Comparison of ENCODE assay signal across 11 cellular contexts in the genomic region with DNA sequence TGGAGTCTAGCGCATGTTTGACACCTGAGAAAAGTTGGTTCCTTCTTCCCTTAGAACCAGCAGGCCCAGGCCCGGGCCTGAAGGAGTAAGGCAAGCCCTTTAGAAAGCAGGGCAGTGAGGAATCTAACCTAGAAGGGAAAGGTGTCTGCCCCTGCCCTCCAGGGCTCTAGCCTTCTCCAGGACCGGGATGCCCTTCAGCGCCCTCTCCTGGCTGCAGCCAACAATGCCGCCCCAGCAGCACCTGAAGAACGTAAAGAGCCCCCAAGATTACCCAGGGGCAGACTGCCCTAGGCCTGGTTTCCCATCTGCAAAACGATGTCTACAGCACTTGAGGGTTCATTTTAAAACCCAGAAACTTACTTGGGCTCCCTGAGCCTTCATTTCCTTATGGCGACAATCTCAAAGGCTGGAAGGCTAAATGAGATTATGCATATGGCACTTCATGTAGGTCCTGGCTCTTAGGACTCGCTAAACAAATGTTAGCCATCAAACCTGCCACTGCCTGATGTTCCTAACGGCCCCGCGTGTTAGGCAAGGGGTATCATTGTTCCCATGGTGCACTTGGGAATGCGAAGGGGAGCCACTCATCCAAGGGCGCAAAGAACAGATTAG.
DNase-seq lines count a peak whose midpoint lies in the region; ATAC-seq and TF ChIP-seq lines count a peak whose summit lies in the region.
"Had no signal": no experiment of that assay in that cellular context is flagged by ENCODE, and none has a peak within 500 bp of the region (broad histone marks: within the 10 kb centered on the region; RNA-seq: fewer than 3 reads in every experiment).

No MANE protein-coding gene starts in this region.

- H3K4me3 ChIP-seq in epithelial cell of proximal tubule (ENCODE audit: low read depth, low read length): no peak overlapping the region
- H3K4me3 ChIP-seq: cardiac muscle cell, gastroesophageal sphincter had no signal

- peak; percentile 39 for TF ChIP-seq CTCF in CD14-positive monocyte (IDR thresholded peaks at IDR 0.05)
- peak; percentile 39 for TF ChIP-seq CTCF in GM10266 (IDR thresholded peaks at IDR 0.05; ENCODE audit: control insufficient read depth, insufficient read depth, low read depth, missing control alignments)
- peak; percentile 56 for TF ChIP-seq CTCF in epithelial cell of proximal tubule (conservative IDR thresholded peaks at IDR 0.05; ENCODE audit: low read depth, low read length)

- DNase-seq in CD14-positive monocyte (ENCODE audit: low spot score): no peak
- DNase-seq in GM10266 (ENCODE audit: extremely low spot score): peak; percentile 33
- DNase-seq in NCI-H69 (lab: John Stamatoyannopoulos, UW): peak; percentile 23
- no peak for DNase-seq in epithelial cell of proximal tubule (ENCODE audit: low read depth)
- no peak for DNase-seq in A172 (ENCODE audit: low spot score)
- no peak for DNase-seq in NCI-H526 treated with DMSO at 0.1 percent for 48 hours (lab: John Stamatoyannopoulos, UW)
- DNase-seq in NCI-H446 (lab: John Stamatoyannopoulos, UW): no peak
- DNase-seq: stimulated activated CD4-positive, alpha-beta T cell treated with anti-CD3 and anti-CD28 coated beads, Interleukin-12 subunit alpha, Interleukin-12 subunit beta, amount 100 ng/mL, for 4 hours had no signal

- intact Hi-C loops in CD14-positive monocyte (cut with micrococcal nuclease): no loop called here

- ATAC-seq in HG03565 (IDR thresholded peaks at IDR 0.05; ENCODE audit: unreplicated experiment): no peak
- ATAC-seq: gastroesophageal sphincter had no signal

- no peaks in the 10 kb centered on the region for H3K4me1 Mint-ChIP-seq in CD14-positive monocyte

- H3K9me3 Mint-ChIP-seq in CD14-positive monocyte: peaks cover 0 to 9% (median 3%) of the 10 kb centered on the region in 7 donors

- no peak overlapping the region for H3K27ac Mint-ChIP-seq in CD14-positive monocyte

- no peaks in the 10 kb centered on the region for H3K36me3 Mint-ChIP-seq in CD14-positive monocyte

- H3K27me3 Mint-ChIP-seq in CD14-positive monocyte (ENCODE audit: low read depth in 3 of 3): peaks cover 0 to 8% (median 2%) of the 10 kb centered on the region in 3 donors

- no peak overlapping the region for H3K4me3 Mint-ChIP-seq in CD14-positive monocyte

Comparison
In these comparisons a context has a peak if more than half of its experiments do, and no peak if none do; other contexts are left out.
1. DNase-seq: peak in GM10266 (single experiment) and NCI-H69 (single experiment); none in CD14-positive monocyte (single experiment), epithelial cell of proximal tubule (single experiment), A172 (single experiment), NCI-H526 treated with DMSO at 0.1 percent for 48 hours (single experiment) and NCI-H446 (0 of 2).
2. Peak in every context shown above with its lines, with median percentiles within 50 percentile points of each other: CTCF ChIP-seq.